In the genomic region with DNA sequence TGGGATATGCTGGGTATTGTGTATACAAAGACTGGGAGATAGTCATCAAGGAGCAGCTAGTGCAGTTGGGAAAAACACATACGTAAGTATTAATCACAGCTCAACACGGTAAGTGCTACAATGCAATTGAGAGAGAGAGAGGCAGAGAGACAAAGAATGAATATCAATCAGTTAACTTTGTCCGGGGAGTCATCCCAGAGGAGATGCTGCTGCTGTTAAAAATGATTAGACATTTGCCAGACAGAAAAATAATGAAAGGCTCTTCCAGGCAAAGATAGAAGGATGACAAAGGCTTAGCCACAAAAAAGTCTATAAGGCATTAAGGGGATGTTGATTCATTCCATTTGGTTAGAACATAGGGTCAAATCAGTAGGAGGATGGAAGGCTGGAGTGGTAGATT, we compare ENCODE assay signal across 27 cellular contexts. TPM values are rescaled to one million over a fixed set of nuclear protein-coding genes. Genes with fewer than 3 reads are reported as not detected.
A peak's percentile ranks its signal among the peaks of the same experiment; 100 is the strongest.
DNase-seq lines count a peak whose midpoint lies in the region; ATAC-seq, FAIRE-seq and TF ChIP-seq lines count a peak whose summit lies in the region.
"Had no signal": no experiment of that assay in that cellular context is flagged by ENCODE, and none has a peak within 500 bp of the region (broad histone marks: within the 10 kb centered on the region; RNA-seq: fewer than 3 reads in every experiment).

No MANE protein-coding gene starts in this region.

- TF ChIP-seq CTCF in bronchial epithelial cell (IDR thresholded peaks at IDR 0.05; ENCODE audit: insufficient read depth, low read length, severe bottlenecking) = no peak

- ATAC-seq in left cardiac atrium (no peak), GM21515 (IDR thresholded peaks at IDR 0.05; ENCODE audit: unreplicated experiment) (no peak), GM21367 (IDR thresholded peaks at IDR 0.05; ENCODE audit: unreplicated experiment) (no peak), HG03039 (IDR thresholded peaks at IDR 0.05; ENCODE audit: unreplicated experiment) (no peak)
- ATAC-seq: heart right ventricle, left colon, right lobe of liver, T-helper 17 cell had no signal

- no peak overlapping the region for H3K4me3 ChIP-seq in bronchial epithelial cell (ENCODE audit: low read depth, low read length)
- H3K4me3 ChIP-seq: heart right ventricle, right lobe of liver, thoracic aorta had no signal

- peak; percentile 73 for FAIRE-seq in bronchial epithelial cell (lab: Jason Lieb, UNC)
- FAIRE-seq: GM12891, H1, RCC 7860, urothelium cell line had no signal

- H3K36me3 ChIP-seq in bronchial epithelial cell (ENCODE audit: control insufficient read depth, insufficient read depth, low read length) = no peaks in the 10 kb centered on the region
- H3K36me3 ChIP-seq: heart right ventricle, right lobe of liver, thoracic aorta had no signal

- intact Hi-C loops in left cardiac atrium (cut with DNase I) = no loop called here

- DNase-seq in NCI-H2227 treated with DMSO at 0.1 percent for 48 hours (lab: John Stamatoyannopoulos, UW) (peak; percentile 55), NCI-H2227 (lab: John Stamatoyannopoulos, UW; ENCODE audit: unreplicated experiment) (no peak), bronchial epithelial cell (ENCODE audit: low read depth) (peak; percentile 70), inferior parietal cortex (ENCODE audit: extremely low spot score) (peak; percentile 18), left cardiac atrium (no peak)
- DNase-seq: activated CD4-positive, alpha-beta memory T cell treated with anti-CD3 and anti-CD28 coated beads, Interleukin-2, amount 10 ng/mL, durations not matched to agents 7 days and 5 days; activated CD4-positive, alpha-beta T cell treated with anti-CD3 and anti-CD28 coated beads for 1 hour; activated CD8-positive, alpha-beta memory T cell treated with anti-CD3 and anti-CD28 coated beads, Interleukin-2, amount 50 U/mL, for 48 hours; CD4-positive, CD25-positive, alpha-beta regulatory T cell; central memory CD4-positive, alpha-beta T cell; heart right ventricle; left colon; NCI-H1092 treated with DMSO at 0.1 percent for 48 hours; NCI-H226; NCI-H69; right lobe of liver; stimulated activated CD4-positive, alpha-beta T cell treated with anti-CD3 and anti-CD28 coated beads, Interleukin-15, amount 100 ng/mL, for 24 hours; stimulated activated naive CD4-positive, alpha-beta T cell; T-helper 17 cell had no signal

- H3K27me3 ChIP-seq in bronchial epithelial cell (ENCODE audit: control insufficient read depth, insufficient read depth, low read length) = no peaks in the 10 kb centered on the region
- H3K27me3 ChIP-seq: heart right ventricle, right lobe of liver had no signal

RNA-seq across cellular contexts. Expression of a gene that starts 45.1 kb away (rescaled TPM):
- total RNA-seq in bronchial epithelial cell (4.2 and 10.6 TPM in 2 replicates), left cardiac atrium (100 to 1,000 TPM in 1 of 2 donors, 10 to 100 TPM in 1; 98.2 to 111 TPM)

Comparison
In these comparisons a context has a peak if more than half of its experiments do, and no peak if none do; other contexts are left out.
1. DNase-seq: peak in NCI-H2227 treated with DMSO at 0.1 percent for 48 hours (single experiment), bronchial epithelial cell (single experiment) and inferior parietal cortex (single experiment); none in NCI-H2227 (single experiment) and left cardiac atrium (single experiment).